ENCODE assay signal across 21 cellular contexts in genomic region chr4:33975996-33976395, GRCh38.
DNase-seq lines count a peak whose midpoint lies in the region; ATAC-seq and TF ChIP-seq lines count a peak whose summit lies in the region.
"Had no signal": no experiment of that assay in that cellular context is flagged by ENCODE, and none has a peak within 500 bp of the region (broad histone marks: within the 10 kb centered on the region; RNA-seq: fewer than 3 reads in every experiment).

No MANE protein-coding gene starts in this region.

- no peaks in the 10 kb centered on the region for H3K27me3 Mint-ChIP-seq in MCF 10A (ENCODE audit: insufficient read depth, unreplicated experiment)
- H3K27me3 Mint-ChIP-seq: CD4-positive, alpha-beta memory T cell had no signal

- dilution Hi-C loops in mammary epithelial cell (cut with HindIII; ENCODE audit: low sequenced_read_pairs) = no loop called here

- no peak overlapping the region for H3K9ac ChIP-seq in mammary epithelial cell (ENCODE audit: insufficient read depth, low read length)

- DNase-seq in MCF 10A (ENCODE audit: unreplicated experiment) = peak; percentile 3
- DNase-seq in mammary epithelial cell = no peak
- peak; percentile 23 for DNase-seq in choroid plexus epithelial cell (ENCODE audit: low read depth)
- peak; percentile 68 for DNase-seq in fibroblast of villous mesenchyme (ENCODE audit: low read depth)
- DNase-seq in GF-D8 (lab: John Stamatoyannopoulos, UW) = no peak
- no peak for DNase-seq in stomach
- DNase-seq in DMS 273 treated with DMSO at 0.1 percent for 48 hours (lab: John Stamatoyannopoulos, UW) = no peak
- DNase-seq: C1 segment of cervical spinal cord; CD4-positive, alpha-beta memory T cell; COR-L47; H7; Kasumi-1; NCI-H1105 treated with DMSO at 0.1 percent for 48 hours; NCI-H2029; NCI-H446; NCI-H524 treated with DMSO at 0.1 percent for 48 hours; NCI-H774; PC-9 had no signal

- TF ChIP-seq CTCF in MCF 10A (IDR thresholded peaks at IDR 0.05; ENCODE audit: unreplicated experiment) (no peak), mammary epithelial cell (conservative IDR thresholded peaks at IDR 0.05 in 1 of 2, IDR thresholded peaks at IDR 0.05 in 1 of 2; ENCODE audit: extremely low read depth in 1 of 2, insufficient read depth in 1 of 2, low read depth in 1 of 2, low read length in 2 of 2) (no peak), choroid plexus epithelial cell (conservative IDR thresholded peaks at IDR 0.05; ENCODE audit: low read depth, low read length) (no peak), fibroblast of villous mesenchyme (IDR thresholded peaks at IDR 0.05; ENCODE audit: insufficient read depth, low read depth, low read length) (no peak), stomach (IDR thresholded peaks at IDR 0.05) (no peak)

- no peak overlapping the region for H3K4me3 Mint-ChIP-seq in MCF 10A (ENCODE audit: unreplicated experiment)
- H3K4me3 Mint-ChIP-seq: CD4-positive, alpha-beta memory T cell had no signal

- H3K79me2 ChIP-seq in mammary epithelial cell (ENCODE audit: insufficient read depth, low read length) = no peaks in the 10 kb centered on the region

- TF ChIP-seq EP300 in stomach (IDR thresholded peaks at IDR 0.05) = no peak

- no peak overlapping the region for H3K27ac ChIP-seq in mammary epithelial cell (ENCODE audit: insufficient read depth, low read depth, low read length)
- H3K27ac ChIP-seq in stomach = no peak overlapping the region
- H3K27ac ChIP-seq: PC-9 had no signal

- POLR2A ChIA-PET in MCF 10A (lab: Yijun Ruan, JAX) = interaction anchor here (1.1 kb wide), 1 partner anchor 24 kb away, joined by 3 read pairs; no protein-coding TSS in a partner anchor

- H3K4me2 ChIP-seq in mammary epithelial cell (ENCODE audit: insufficient read depth, low read depth, low read length) = no peak overlapping the region
- H3K4me2 ChIP-seq: PC-9 had no signal

- in situ Hi-C loops in mammary epithelial cell (cut with MboI; ENCODE audit: low sequenced_read_pairs in 2 of 2) = no loop called here

- H3K4me1 Mint-ChIP-seq in MCF 10A (ENCODE audit: insufficient read depth, unreplicated experiment) = no peaks in the 10 kb centered on the region
- H3K4me1 Mint-ChIP-seq: CD4-positive, alpha-beta memory T cell had no signal

- ATAC-seq in GM18517 (IDR thresholded peaks at IDR 0.05; ENCODE audit: unreplicated experiment) = no peak
- ATAC-seq: K562, Right ventricle myocardium inferior had no signal

- TF ChIP-seq POLR2A in stomach (IDR thresholded peaks at IDR 0.05) = no peak

- H3K4me1 ChIP-seq in mammary epithelial cell (ENCODE audit: insufficient read depth, low read length) (no peaks in the 10 kb centered on the region), stomach (no peaks in the 10 kb centered on the region)

- H3K4me3 ChIP-seq in mammary epithelial cell (replicated peaks in 1 of 3; ENCODE audit: insufficient read depth in 1 of 3, low read depth in 2 of 3, low read length in 3 of 3) (no peak overlapping the region), choroid plexus epithelial cell (ENCODE audit: low read depth, low read length) (no peak overlapping the region), fibroblast of villous mesenchyme (ENCODE audit: low read depth, low read length) (no peak overlapping the region), stomach (no peak overlapping the region)
- H3K4me3 ChIP-seq: K562, PC-9 had no signal

- H3K9me3 ChIP-seq in mammary epithelial cell (replicated peaks; ENCODE audit: insufficient read depth, low read length) (no peaks in the 10 kb centered on the region), stomach (no peaks in the 10 kb centered on the region)

- H2AFZ ChIP-seq in mammary epithelial cell (ENCODE audit: low read depth, low read length) = no peak overlapping the region
- H2AFZ ChIP-seq: PC-9 had no signal

- H3K36me3 ChIP-seq in mammary epithelial cell (ENCODE audit: insufficient read depth, low read length) (no peaks in the 10 kb centered on the region), stomach (no peaks in the 10 kb centered on the region)

- H3K36me3 Mint-ChIP-seq in MCF 10A (ENCODE audit: insufficient read depth, unreplicated experiment) = no peaks in the 10 kb centered on the region
- H3K36me3 Mint-ChIP-seq: CD4-positive, alpha-beta memory T cell had no signal

- intact Hi-C loops in MCF 10A (cut with micrococcal nuclease) = no loop called here
- intact Hi-C loops in mammary epithelial cell (cut with micrococcal nuclease) = no loop called here
- intact Hi-C loops in stomach (cut with DNase I; ENCODE audit: low total_unique reads) = no loop called here

- no peaks in the 10 kb centered on the region for H4K20me1 ChIP-seq in mammary epithelial cell (ENCODE audit: insufficient read depth, low read length)

- no peak overlapping the region for H3K27ac Mint-ChIP-seq in MCF 10A (ENCODE audit: low read depth, unreplicated experiment)
- H3K27ac Mint-ChIP-seq: CD4-positive, alpha-beta memory T cell had no signal

- BruUV-seq in MCF 10A (replicated peaks; lab: Mats Ljungman, UMichigan) (no TSS peak), mammary epithelial cell (replicated peaks; lab: Mats Ljungman, UMichigan) (no TSS peak)

- CTCF ChIA-PET in MCF 10A (lab: Yijun Ruan, JAX) = interaction anchor here (0.6 kb wide), 3 partner anchors 24 to 747 kb away, joined by 3 read pairs; no protein-coding TSS in a partner anchor
- CTCF ChIA-PET in mammary epithelial cell (lab: Charles Lee; ENCODE audit: low non-redundant PET) = no interaction called here

- H3K27me3 ChIP-seq in mammary epithelial cell (ENCODE audit: insufficient read depth, low read length) (no peaks in the 10 kb centered on the region), stomach (no peaks in the 10 kb centered on the region)

- no peaks in the 10 kb centered on the region for H3K9me3 Mint-ChIP-seq in MCF 10A (ENCODE audit: unreplicated experiment)

Comparison
In these comparisons a context has a peak if more than half of its experiments do, and no peak if none do; other contexts are left out.
1. DNase-seq: peak in MCF 10A (single experiment), choroid plexus epithelial cell (single experiment) and fibroblast of villous mesenchyme (single experiment); none in mammary epithelial cell (single experiment), GF-D8 (single experiment), stomach (single experiment) and DMS 273 treated with DMSO at 0.1 percent for 48 hours (single experiment).